8 cellular contexts compared by ENCODE assay signal in genomic region chr14:52551205-52551604, GRCh38. TPM values are rescaled to one million over a fixed set of nuclear protein-coding genes. Genes with fewer than 3 reads are reported as not detected.
DNase-seq lines count a peak whose midpoint lies in the region; ATAC-seq and TF ChIP-seq lines count a peak whose summit lies in the region.

No MANE protein-coding gene starts in this region.

- H3K9me3 ChIP-seq in heart right ventricle (no peaks in the 10 kb centered on the region), mesodermal cell (ENCODE audit: control insufficient read depth, low read length) (no peaks in the 10 kb centered on the region)

- no peak for TF ChIP-seq CTCF in heart right ventricle (IDR thresholded peaks at IDR 0.05)
- TF ChIP-seq CTCF in astrocyte of the cerebellum (IDR thresholded peaks at IDR 0.05; ENCODE audit: low read depth, low read length, missing control alignments) = no peak

- WGBS in heart right ventricle, 2 donors = 65 to 67% methylated on average over 6 of the region's 6 CpGs
- WGBS in mesodermal cell (ENCODE audit: insufficient coverage in 2 of 2), 2 experiments = 31 to 41% methylated on average over 2 to 3 of the region's 6 CpGs
- 57% methylated on average over 6 of the region's 6 CpGs for WGBS in urinary bladder

- in situ Hi-C loops in astrocyte of the cerebellum (cut with HindIII; ENCODE audit: low sequenced_read_pairs) = loop anchor here (5.0 kb wide), 1 partner anchor 81 kb away; no protein-coding TSS in a partner anchor

- no peak for DNase-seq in heart right ventricle
- DNase-seq in Right ventricle myocardium inferior (ENCODE audit: missing footprints) = no peak
- DNase-seq in astrocyte of the cerebellum (ENCODE audit: low read depth) = no peak
- DNase-seq in NCI-H510A treated with DMSO at 0.1 percent for 48 hours (lab: John Stamatoyannopoulos, UW) = no peak
- DNase-seq in NCI-H2227 treated with DMSO at 0.1 percent for 48 hours (lab: John Stamatoyannopoulos, UW) = no peak

- no peaks in the 10 kb centered on the region for H3K27me3 ChIP-seq in heart right ventricle

- intact Hi-C loops in heart right ventricle (cut with DNase I) = loop anchor here in 4 of 10 donors (5.0 to 10.0 kb wide), 4 partner anchors 144 to 244 kb away; partner anchors contain the start of genes ERO1A (in 2 of the 4), PSMC6 (in 2 of the 4) and GNPNAT1 (in 1 of the 4)
- intact Hi-C loops in Right ventricle myocardium inferior (cut with DNase I) = loop anchor here (5.0 kb wide), 1 partner anchor 156 kb away; the partner anchor contains the start of gene PSMC6

- ATAC-seq in heart right ventricle (no peak), Right ventricle myocardium inferior (no peak), HG03108 (IDR thresholded peaks at IDR 0.05; ENCODE audit: unreplicated experiment) (no peak)

- H3K36me3 ChIP-seq in heart right ventricle (no peaks in the 10 kb centered on the region), mesodermal cell (ENCODE audit: control insufficient read depth, insufficient read depth, low read length) (no peaks in the 10 kb centered on the region), urinary bladder (ENCODE audit: insufficient read depth) (no peaks in the 10 kb centered on the region)

- H3K4me1 ChIP-seq in heart right ventricle (peaks cover 4 to 39% (median 21%) of the 10 kb centered on the region in 9 donors), mesodermal cell (ENCODE audit: control insufficient read depth, insufficient read depth, low read length, poor library complexity, severe bottlenecking) (no peaks in the 10 kb centered on the region), urinary bladder (ENCODE audit: insufficient read depth) (peaks cover 2% of the 10 kb centered on the region)

- peak overlapping the region in 4 of 10 donors; percentile 80 to 91 (median 82) for H3K27ac ChIP-seq in heart right ventricle
- peak overlapping the region; percentile 82 for H3K27ac ChIP-seq in mesodermal cell (ENCODE audit: low read depth, low read length, severe bottlenecking)
- H3K27ac ChIP-seq in urinary bladder (ENCODE audit: low read depth) = no peak overlapping the region

- peak overlapping the region in 8 of 10 donors; percentile 64 to 95 (median 86) for H3K4me3 ChIP-seq in heart right ventricle
- peak overlapping the region; percentile 62 for H3K4me3 ChIP-seq in astrocyte of the cerebellum (ENCODE audit: low read depth, low read length)
- peak overlapping the region; percentile 84 for H3K4me3 ChIP-seq in mesodermal cell (ENCODE audit: extremely low read depth, insufficient read depth, low read length, poor library complexity, severe bottlenecking)
- H3K4me3 ChIP-seq in urinary bladder (ENCODE audit: low read depth, low read length) = peak overlapping the region; percentile 56

RNA-seq across cellular contexts. Expression of gene TXNDC16, which starts 1.1 kb away (rescaled TPM):
- total RNA-seq in heart right ventricle = 1 to 10 TPM; 3.1 to 6.3 (median 4.3) TPM
- 1 to 10 TPM; 1.2 to 1.3 TPM for polyA plus RNA-seq in heart right ventricle
- 3.4 TPM for total RNA-seq in Right ventricle myocardium inferior
- polyA plus RNA-seq in mesodermal cell (2013, experiment 1 of 2) = 11.1 TPM
- 11.5 TPM for polyA plus RNA-seq in mesodermal cell (2013, experiment 2 of 2)
- total RNA-seq in urinary bladder = 19.2 TPM
- 5.6 TPM for polyA plus RNA-seq in urinary bladder

RNA-seq across cellular contexts. Expression of gene GPR137C, which starts 1.4 kb away (rescaled TPM):
- total RNA-seq in heart right ventricle (1 to 10 TPM in 6 of 10 donors, under 1 TPM in 4; 0.62 to 2.3 (median 1.1) TPM), Right ventricle myocardium inferior (0.51 TPM), urinary bladder (14.0 TPM)
- polyA plus RNA-seq in heart right ventricle (1 to 10 TPM in 1 of 2 donors, under 1 TPM in 1; 0.88 to 1.4 TPM), urinary bladder (0.52 TPM)
- polyA plus RNA-seq in mesodermal cell (2013, experiment 1 of 2) = 6.7 TPM
- 6.7 TPM for polyA plus RNA-seq in mesodermal cell (2013, experiment 2 of 2)
